8 cellular contexts compared by ENCODE assay signal in the genomic region with DNA sequence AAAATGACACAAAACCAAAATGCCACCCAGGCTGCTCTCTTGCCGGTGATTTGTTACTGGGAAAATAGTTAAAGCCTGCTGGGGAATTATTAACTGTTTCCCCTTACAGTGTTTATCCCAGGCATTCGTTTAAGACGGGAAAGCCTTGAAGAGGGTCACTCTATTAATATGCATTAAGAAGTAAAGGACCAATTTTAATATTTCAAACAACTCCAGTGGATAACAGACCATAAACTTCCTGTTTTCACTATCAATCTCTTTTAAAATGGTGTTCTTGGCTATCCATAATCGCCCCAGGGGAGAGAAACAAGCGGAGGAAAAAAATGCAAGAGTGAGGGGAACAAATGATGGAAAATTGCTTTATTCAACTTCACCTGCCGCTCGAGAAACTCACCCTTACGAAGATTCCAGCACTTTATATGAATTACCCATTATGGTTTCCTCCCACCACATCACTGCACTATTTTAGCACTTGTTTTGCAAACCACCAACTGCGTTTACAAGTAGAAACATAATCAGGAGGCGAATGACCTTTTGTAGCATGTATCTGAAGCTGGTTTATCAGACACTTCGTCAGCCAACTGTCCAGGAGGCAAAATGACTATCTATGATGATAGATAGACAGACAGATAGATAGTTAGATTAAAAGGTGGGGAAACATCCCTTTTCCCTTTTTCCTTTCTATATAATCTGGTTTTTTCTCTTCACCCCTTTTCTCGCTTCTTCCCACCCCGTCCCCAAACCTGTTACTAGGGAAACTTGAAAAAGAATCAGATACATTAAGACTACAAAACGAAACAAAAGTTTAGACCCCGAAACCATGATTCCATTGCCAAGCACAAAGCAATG. TPM values are rescaled to one million over a fixed set of nuclear protein-coding genes. Genes with fewer than 3 reads are reported as not detected.
DNase-seq lines count a peak whose midpoint lies in the region; ATAC-seq and TF ChIP-seq lines count a peak whose summit lies in the region.

No MANE protein-coding gene starts in this region.

- peaks cover 11% of the 10 kb centered on the region for H3F3A ChIP-seq in neural cell (ENCODE audit: insufficient read depth, low read length, poor library complexity, severe bottlenecking)

- no peak for TF ChIP-seq RAD21 in neural cell (conservative IDR thresholded peaks at IDR 0.05)

- peaks cover 0 to 18% (median 13%) of the 10 kb centered on the region in 4 donors for H3K4me1 Mint-ChIP-seq in CD4-positive, CD25-positive, alpha-beta regulatory T cell

- peaks cover 22% of the 10 kb centered on the region for H3K27me3 ChIP-seq in CD4-positive, CD25-positive, alpha-beta regulatory T cell (ENCODE audit: control insufficient read depth, insufficient read depth, low read length)
- H3K27me3 ChIP-seq in colonic mucosa (peaks cover 7% of the 10 kb centered on the region), neural cell (ENCODE audit: insufficient read depth, low read depth, low read length) (no peaks in the 10 kb centered on the region)

- H3K79me2 ChIP-seq in neural cell (replicated peaks; ENCODE audit: insufficient read depth, low read length) = peaks cover 38% of the 10 kb centered on the region

- no peak overlapping the region for H3K27ac Mint-ChIP-seq in CD4-positive, CD25-positive, alpha-beta regulatory T cell

- intact Hi-C loops in colonic mucosa (cut with DNase I) = loop anchor here (10.0 kb wide), 1 partner anchor 331 kb away; no protein-coding TSS in a partner anchor

- no peaks in the 10 kb centered on the region for H3K36me3 ChIP-seq in CD4-positive, CD25-positive, alpha-beta regulatory T cell (ENCODE audit: control insufficient read depth, insufficient read depth, low read length)
- no peaks in the 10 kb centered on the region for H3K36me3 ChIP-seq in colonic mucosa
- no peaks in the 10 kb centered on the region for H3K36me3 ChIP-seq in neural cell (ENCODE audit: insufficient read depth, low read length)

- H3K9me3 ChIP-seq in CD4-positive, CD25-positive, alpha-beta regulatory T cell (ENCODE audit: control insufficient read depth in 2 of 2, low read length in 2 of 2) = no peaks in the 10 kb centered on the region
- H3K9me3 ChIP-seq in colonic mucosa (no peaks in the 10 kb centered on the region), neural cell (ENCODE audit: low read length) (no peaks in the 10 kb centered on the region)

- H3K9me3 Mint-ChIP-seq in CD4-positive, CD25-positive, alpha-beta regulatory T cell = peaks cover 0 to 7% (median 0%) of the 10 kb centered on the region in 7 donors

- no peaks in the 10 kb centered on the region for H3K36me3 Mint-ChIP-seq in CD4-positive, CD25-positive, alpha-beta regulatory T cell

- H3K4me3 Mint-ChIP-seq in CD4-positive, CD25-positive, alpha-beta regulatory T cell = peak overlapping the region in 3 of 4 donors; percentile 50 to 88 (median 79)

- H3K4me3 ChIP-seq in CD4-positive, CD25-positive, alpha-beta regulatory T cell (ENCODE audit: low read depth, low read length) = no peak overlapping the region
- peak overlapping the region; percentile 38 for H3K4me3 ChIP-seq in colonic mucosa
- peak overlapping the region; percentile 82 for H3K4me3 ChIP-seq in neural cell (ENCODE audit: low read length)

- H2AFZ ChIP-seq in neural cell (ENCODE audit: low read depth, low read length) = peak overlapping the region; percentile 8

- peaks cover 4% of the 10 kb centered on the region for H3K9me2 ChIP-seq in neural cell (ENCODE audit: insufficient read depth, low read length)

- TF ChIP-seq CTCF in colonic mucosa (IDR thresholded peaks at IDR 0.05) = no peak
- TF ChIP-seq CTCF in neural cell (IDR thresholded peaks at IDR 0.05; ENCODE audit: poor library complexity, severe bottlenecking) = no peak

- no peak for TF ChIP-seq EP300 in neural cell (conservative IDR thresholded peaks at IDR 0.05; ENCODE audit: poor library complexity, severe bottlenecking)

- ATAC-seq in CD4-positive, CD25-positive, alpha-beta regulatory T cell (ENCODE audit: low read depth in 2 of 2) = no peak
- ATAC-seq in GM18873 (IDR thresholded peaks at IDR 0.05; ENCODE audit: low FRiP score, unreplicated experiment) (no peak), HG03571 (IDR thresholded peaks at IDR 0.05; ENCODE audit: unreplicated experiment) (no peak)

- H4K20me1 ChIP-seq in neural cell (ENCODE audit: insufficient read depth) = no peaks in the 10 kb centered on the region

- DNase-seq in CD4-positive, CD25-positive, alpha-beta regulatory T cell = no peak
- DNase-seq in M059J (ENCODE audit: low read depth) = peak; percentile 18
- no peak for DNase-seq in colonic mucosa
- no peak for DNase-seq in NCI-H146 treated with DMSO at 0.1 percent for 48 hours (lab: John Stamatoyannopoulos, UW; ENCODE audit: unreplicated experiment)
- no peak for DNase-seq in 8988T

- H3K27ac ChIP-seq in CD4-positive, CD25-positive, alpha-beta regulatory T cell (ENCODE audit: insufficient read depth, low read length, poor library complexity, severe bottlenecking) = no peak overlapping the region
- H3K27ac ChIP-seq in colonic mucosa = no peak overlapping the region
- peak overlapping the region; percentile 95 for H3K27ac ChIP-seq in neural cell (ENCODE audit: low read length)

- H3K4me2 ChIP-seq in neural cell (ENCODE audit: low read length) = peak overlapping the region; percentile 94

- H3K4me1 ChIP-seq in CD4-positive, CD25-positive, alpha-beta regulatory T cell (ENCODE audit: control insufficient read depth, insufficient read depth, low read length, poor library complexity, severe bottlenecking) = peaks cover 3% of the 10 kb centered on the region
- no peaks in the 10 kb centered on the region for H3K4me1 ChIP-seq in colonic mucosa

- H3K9ac ChIP-seq in colonic mucosa (ENCODE audit: low read depth in 2 of 2, low read length in 2 of 2) (peak overlapping the region in 1 of 2 donors; percentile 62), neural cell (ENCODE audit: low read length) (peak overlapping the region; percentile 88)

- H3K27me3 Mint-ChIP-seq in CD4-positive, CD25-positive, alpha-beta regulatory T cell = peaks cover 49% of the 10 kb centered on the region

TF ChIP-seq in neural cell, 6 proteins besides CTCF, POLR2A, EP300 and RAD21:
- TF ChIP-seq SMC3 (conservative IDR thresholded peaks at IDR 0.05; ENCODE audit: poor library complexity) = no peak
- TF ChIP-seq, protein P1, sequence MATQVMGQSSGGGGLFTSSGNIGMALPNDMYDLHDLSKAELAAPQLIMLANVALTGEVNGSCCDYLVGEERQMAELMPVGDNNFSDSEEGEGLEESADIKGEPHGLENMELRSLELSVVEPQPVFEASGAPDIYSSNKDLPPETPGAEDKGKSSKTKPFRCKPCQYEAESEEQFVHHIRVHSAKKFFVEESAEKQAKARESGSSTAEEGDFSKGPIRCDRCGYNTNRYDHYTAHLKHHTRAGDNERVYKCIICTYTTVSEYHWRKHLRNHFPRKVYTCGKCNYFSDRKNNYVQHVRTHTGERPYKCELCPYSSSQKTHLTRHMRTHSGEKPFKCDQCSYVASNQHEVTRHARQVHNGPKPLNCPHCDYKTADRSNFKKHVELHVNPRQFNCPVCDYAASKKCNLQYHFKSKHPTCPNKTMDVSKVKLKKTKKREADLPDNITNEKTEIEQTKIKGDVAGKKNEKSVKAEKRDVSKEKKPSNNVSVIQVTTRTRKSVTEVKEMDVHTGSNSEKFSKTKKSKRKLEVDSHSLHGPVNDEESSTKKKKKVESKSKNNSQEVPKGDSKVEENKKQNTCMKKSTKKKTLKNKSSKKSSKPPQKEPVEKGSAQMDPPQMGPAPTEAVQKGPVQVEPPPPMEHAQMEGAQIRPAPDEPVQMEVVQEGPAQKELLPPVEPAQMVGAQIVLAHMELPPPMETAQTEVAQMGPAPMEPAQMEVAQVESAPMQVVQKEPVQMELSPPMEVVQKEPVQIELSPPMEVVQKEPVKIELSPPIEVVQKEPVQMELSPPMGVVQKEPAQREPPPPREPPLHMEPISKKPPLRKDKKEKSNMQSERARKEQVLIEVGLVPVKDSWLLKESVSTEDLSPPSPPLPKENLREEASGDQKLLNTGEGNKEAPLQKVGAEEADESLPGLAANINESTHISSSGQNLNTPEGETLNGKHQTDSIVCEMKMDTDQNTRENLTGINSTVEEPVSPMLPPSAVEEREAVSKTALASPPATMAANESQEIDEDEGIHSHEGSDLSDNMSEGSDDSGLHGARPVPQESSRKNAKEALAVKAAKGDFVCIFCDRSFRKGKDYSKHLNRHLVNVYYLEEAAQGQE (IDR thresholded peaks at IDR 0.05; ENCODE audit: borderline replicate concordance) = no peak
- TF ChIP-seq POLR2AphosphoS5 (IDR thresholded peaks at IDR 0.05) = peak; percentile 36
- no peak for TF ChIP-seq MXI1 (conservative IDR thresholded peaks at IDR 0.05; ENCODE audit: poor library complexity, severe bottlenecking)
- TF ChIP-seq EZH2 (IDR thresholded peaks at IDR 0.05; ENCODE audit: borderline replicate concordance, insufficient read depth, low read length, poor library complexity, severe bottlenecking) = no peak
- TF ChIP-seq TAF1 (IDR thresholded peaks at IDR 0.05; ENCODE audit: low read depth) = no peak

RNA-seq across cellular contexts. Expression of gene ADGRB3, which starts 1.2 kb away (rescaled TPM):
- not detected for total RNA-seq in CD4-positive, CD25-positive, alpha-beta regulatory T cell
- not detected for polyA plus RNA-seq in CD4-positive, CD25-positive, alpha-beta regulatory T cell
- 0.62 and 2.0 TPM in 2 replicates for total RNA-seq in M059J (2014; rRNA removed; shearing (Covaris generic))
- under 1 TPM; 0.42 to 0.98 TPM for total RNA-seq in colonic mucosa
- 62.4 and 66.5 TPM in 2 replicates for polyA plus RNA-seq in neural cell
- 162 and 177 TPM in 2 replicates for polyA minus RNA-seq in neural cell
